In genomic region chr3:12719984-12720656, GRCh38 we compare ENCODE assay signal across 8 cellular contexts. TPM values are rescaled to one million over a fixed set of nuclear protein-coding genes. Genes with fewer than 3 reads are reported as not detected.
DNase-seq lines count a peak whose midpoint lies in the region; ATAC-seq, FAIRE-seq and TF ChIP-seq lines count a peak whose summit lies in the region.

No MANE protein-coding gene starts in this region.

- ATAC-seq in naive thymus-derived CD8-positive, alpha-beta T cell = peak; percentile 94 to 95
- peak; percentile 80 for ATAC-seq in stimulated activated effector memory CD8-positive, alpha-beta T cell treated with anti-CD3 and anti-CD28 coated beads, Interleukin-12 subunit alpha, Interleukin-12 subunit beta, amount 100 ng/mL, for 72 hours

- H3K4me2 ChIP-seq in OCI-LY7 (ENCODE audit: low read length) = peak overlapping the region; percentile 68

- H3K9me2 ChIP-seq in OCI-LY7 (ENCODE audit: insufficient read depth, low read length) = no peaks in the 10 kb centered on the region

- intact Hi-C loops in OCI-LY7 (cut with micrococcal nuclease; ENCODE audit: unreplicated experiment) = no loop called here

- peak; percentile 69 for FAIRE-seq in HTR-8/SVneo (lab: Jason Lieb, UNC)

- H3K36me3 ChIP-seq in OCI-LY7 (ENCODE audit: insufficient read depth, low read length) = no peaks in the 10 kb centered on the region

- no TSS peak for BruUV-seq in OCI-LY7 (replicated peaks; lab: Mats Ljungman, UMichigan)

- H3K27ac Mint-ChIP-seq in naive thymus-derived CD8-positive, alpha-beta T cell = peak overlapping the region in 9 of 10 donors; percentile 60 to 97 (median 93)
- H3K27ac Mint-ChIP-seq in stimulated activated effector memory CD8-positive, alpha-beta T cell treated with anti-CD3 and anti-CD28 coated beads, Interleukin-12 subunit alpha, Interleukin-12 subunit beta, amount 100 ng/mL, for 72 hours = peak overlapping the region; percentile 41

- POLR2A ChIA-PET in OCI-LY7 (lab: Charles Lee) = interaction anchor here (1.4 kb wide), 1 partner anchor 11 kb away, joined by 11 read pairs; no protein-coding TSS in a partner anchor
- POLR2A ChIA-PET in naive thymus-derived CD8-positive, alpha-beta T cell (lab: Charles Lee) = interaction anchor here (1.1 kb wide), 1 partner anchor 236 kb away, joined by 3 read pairs; the partner anchor contains the start of gene TSEN2

- H3K79me2 ChIP-seq in OCI-LY7 (ENCODE audit: insufficient read depth, low read depth, low read length) = no peaks in the 10 kb centered on the region

- TF ChIP-seq CTCF in GM20000 (IDR thresholded peaks at IDR 0.05; ENCODE audit: extremely low read depth, missing control alignments) = peak; percentile 89
- TF ChIP-seq CTCF in OCI-LY7 (conservative IDR thresholded peaks at IDR 0.05; ENCODE audit: low read length) = peak; percentile 97
- TF ChIP-seq CTCF in epithelial cell of proximal tubule (conservative IDR thresholded peaks at IDR 0.05; ENCODE audit: low read depth, low read length) = peak; percentile 96

- H3K4me3 ChIP-seq in OCI-LY7 (ENCODE audit: low read depth, low read length, poor library complexity, severe bottlenecking) (peak overlapping the region; percentile 43), epithelial cell of proximal tubule (ENCODE audit: low read depth, low read length) (peak overlapping the region; percentile 20)

- H3K4me1 Mint-ChIP-seq in naive thymus-derived CD8-positive, alpha-beta T cell = peaks cover 4 to 16% (median 8%) of the 10 kb centered on the region in 4 donors
- H3K4me1 Mint-ChIP-seq in stimulated activated effector memory CD8-positive, alpha-beta T cell treated with anti-CD3 and anti-CD28 coated beads, Interleukin-12 subunit alpha, Interleukin-12 subunit beta, amount 100 ng/mL, for 72 hours = peaks cover 25% of the 10 kb centered on the region

- no peak overlapping the region for H3K27ac ChIP-seq in OCI-LY7 (ENCODE audit: low read depth, low read length, poor library complexity, severe bottlenecking)

- peak overlapping the region; percentile 67; the same call in 1 of the 2 replicates for H2AFZ ChIP-seq in OCI-LY7 (ENCODE audit: low read length)

- H3K9me3 ChIP-seq in OCI-LY7 (ENCODE audit: low read length) = no peaks in the 10 kb centered on the region

- H3K4me1 ChIP-seq in OCI-LY7 (ENCODE audit: insufficient read depth, low read length, poor library complexity, severe bottlenecking) = peaks cover 21% of the 10 kb centered on the region

- H3K4me3 Mint-ChIP-seq in naive thymus-derived CD8-positive, alpha-beta T cell = peak overlapping the region; percentile 41 to 82 (median 74)
- peak overlapping the region; percentile 44 for H3K4me3 Mint-ChIP-seq in stimulated activated effector memory CD8-positive, alpha-beta T cell treated with anti-CD3 and anti-CD28 coated beads, Interleukin-12 subunit alpha, Interleukin-12 subunit beta, amount 100 ng/mL, for 72 hours

- DNase-seq in COLO668 (lab: John Stamatoyannopoulos, UW; ENCODE audit: unreplicated experiment) (peak; percentile 55), GM20000 (ENCODE audit: low spot score) (peak; percentile 82), HTR-8/SVneo (ENCODE audit: insufficient read length, low spot score) (peak; percentile 86), OCI-LY7 (ENCODE audit: low spot score) (peak; percentile 86), epithelial cell of proximal tubule (ENCODE audit: low read depth) (peak; percentile 48)
- DNase-seq in activated CD8-positive, alpha-beta memory T cell treated with anti-CD3 and anti-CD28 coated beads, Interleukin-2, amount 50 U/mL, for 48 hours = peak; percentile 74
- peak; percentile 49 to 90 (median 76) for DNase-seq in naive thymus-derived CD8-positive, alpha-beta T cell
- peak; percentile 40 to 75 for DNase-seq in stimulated activated effector memory CD8-positive, alpha-beta T cell treated with anti-CD3 and anti-CD28 coated beads, Interleukin-12 subunit alpha, Interleukin-12 subunit beta, amount 100 ng/mL, for 72 hours (ENCODE audit: low spot score in 2 of 2)

- CTCF ChIA-PET in OCI-LY7 (lab: Charles Lee; ENCODE audit: unreplicated experiment) = interaction anchor here (0.5 to 1.0 kb wide), 4 partner anchors 11 to 29 kb away, joined by 3 read pairs; no protein-coding TSS in a partner anchor

- H3K9me3 Mint-ChIP-seq in naive thymus-derived CD8-positive, alpha-beta T cell = peaks cover 0 to 2% (median 0%) of the 10 kb centered on the region in 9 donors
- H3K9me3 Mint-ChIP-seq in stimulated activated effector memory CD8-positive, alpha-beta T cell treated with anti-CD3 and anti-CD28 coated beads, Interleukin-12 subunit alpha, Interleukin-12 subunit beta, amount 100 ng/mL, for 72 hours = no peaks in the 10 kb centered on the region

- no peaks in the 10 kb centered on the region for H3K36me3 Mint-ChIP-seq in naive thymus-derived CD8-positive, alpha-beta T cell
- H3K36me3 Mint-ChIP-seq in stimulated activated effector memory CD8-positive, alpha-beta T cell treated with anti-CD3 and anti-CD28 coated beads, Interleukin-12 subunit alpha, Interleukin-12 subunit beta, amount 100 ng/mL, for 72 hours = no peaks in the 10 kb centered on the region

- H3K27me3 Mint-ChIP-seq in naive thymus-derived CD8-positive, alpha-beta T cell = no peaks in the 10 kb centered on the region

- H4K20me1 ChIP-seq in OCI-LY7 (ENCODE audit: insufficient read depth, low read length) = no peaks in the 10 kb centered on the region

RNA-seq across cellular contexts. Expression of gene TMEM40, which starts 38.9 kb away (rescaled TPM):
- total RNA-seq in OCI-LY7 (2014; rRNA removed; shearing (Covaris generic)) = not detected in 2 replicates
- total RNA-seq in OCI-LY7 (2022) (not detected in 2 replicates), epithelial cell of proximal tubule (3.0 and 11.8 TPM in 2 replicates)
- total RNA-seq in naive thymus-derived CD8-positive, alpha-beta T cell = not detected
- polyA plus RNA-seq in naive thymus-derived CD8-positive, alpha-beta T cell = not detected

RNA-seq across cellular contexts. Expression of gene RAF1, which starts 56.2 kb away (rescaled TPM):
- 88.0 and 91.0 TPM in 2 replicates for total RNA-seq in OCI-LY7 (2014; rRNA removed; shearing (Covaris generic))
- total RNA-seq in OCI-LY7 (2022) (90.4 and 90.8 TPM in 2 replicates), epithelial cell of proximal tubule (63.4 and 80.8 TPM in 2 replicates)
- 100 to 1,000 TPM; 137 to 142 TPM for total RNA-seq in naive thymus-derived CD8-positive, alpha-beta T cell
- polyA plus RNA-seq in naive thymus-derived CD8-positive, alpha-beta T cell = 10 to 100 TPM; 49.4 to 75.1 (median 54.2) TPM
